In the genomic region with DNA sequence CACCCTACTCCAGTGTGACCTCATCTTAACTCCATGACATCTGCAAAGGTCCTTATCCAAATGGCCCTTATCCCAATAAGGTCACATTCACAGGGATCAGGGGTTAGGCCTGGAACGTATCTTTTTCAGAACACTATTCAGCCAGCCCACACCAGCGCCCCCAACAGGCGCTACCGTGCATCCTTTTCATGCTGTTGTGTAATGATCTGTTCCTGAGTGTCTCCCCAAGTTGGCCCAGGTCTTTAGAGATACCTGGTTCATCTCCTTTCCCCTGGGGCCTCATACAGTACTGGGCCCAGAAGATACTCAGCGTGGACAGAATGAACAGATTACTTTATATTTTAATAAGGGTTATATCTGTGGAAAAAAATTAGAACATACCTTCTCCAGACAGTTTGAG, we compare ENCODE assay signal across 15 cellular contexts.
DNase-seq lines count a peak whose midpoint lies in the region; ATAC-seq and TF ChIP-seq lines count a peak whose summit lies in the region.
"Had no signal": no experiment of that assay in that cellular context is flagged by ENCODE, and none has a peak within 500 bp of the region (broad histone marks: within the 10 kb centered on the region; RNA-seq: fewer than 3 reads in every experiment).

No MANE protein-coding gene starts in this region.

- POLR2A ChIA-PET in PC-3 (lab: Charles Lee; ENCODE audit: unreplicated experiment): no interaction called here

- H4K20me1 ChIP-seq in GM23338 (replicated peaks; ENCODE audit: insufficient read depth) (no peaks in the 10 kb centered on the region), PC-3 (ENCODE audit: low read length) (no peaks in the 10 kb centered on the region), smooth muscle cell (ENCODE audit: low read depth) (no peaks in the 10 kb centered on the region)

- H3K4me3 Mint-ChIP-seq in GM23338: no peak overlapping the region
- H3K4me3 Mint-ChIP-seq in activated naive CD4-positive, alpha-beta T cell treated with anti-CD3 and anti-CD28 coated beads, Interleukin-2, amount 10 ng/mL, durations not matched to agents 7 days and 5 days: no peak overlapping the region
- H3K4me3 Mint-ChIP-seq: CD4-positive, alpha-beta memory T cell had no signal

- H3K4me2 ChIP-seq in GM23338 (no peak overlapping the region), PC-3 (ENCODE audit: low read length) (peak overlapping the region; percentile 18; the same call in 1 of the 2 replicates), smooth muscle cell (no peak overlapping the region)

- H3K4me1 ChIP-seq in GM23338 (ENCODE audit: insufficient read depth) (no peaks in the 10 kb centered on the region), PC-3 (ENCODE audit: insufficient read depth, low read length) (peaks cover 9% of the 10 kb centered on the region), smooth muscle cell (ENCODE audit: low read depth) (no peaks in the 10 kb centered on the region)

- H3K36me3 ChIP-seq in GM23338 (ENCODE audit: insufficient read depth) (no peaks in the 10 kb centered on the region), PC-3 (ENCODE audit: low read depth, low read length) (no peaks in the 10 kb centered on the region), smooth muscle cell (ENCODE audit: low read depth) (no peaks in the 10 kb centered on the region)

- H3K36me3 Mint-ChIP-seq in GM23338 (ENCODE audit: low read depth): no peaks in the 10 kb centered on the region
- no peaks in the 10 kb centered on the region for H3K36me3 Mint-ChIP-seq in activated naive CD4-positive, alpha-beta T cell treated with anti-CD3 and anti-CD28 coated beads, Interleukin-2, amount 10 ng/mL, durations not matched to agents 7 days and 5 days
- H3K36me3 Mint-ChIP-seq: CD4-positive, alpha-beta memory T cell had no signal

- H3K27me3 ChIP-seq in GM23338 (ENCODE audit: insufficient read depth): no peaks in the 10 kb centered on the region
- no peaks in the 10 kb centered on the region for H3K27me3 ChIP-seq in PC-3 (ENCODE audit: low read length)
- no peaks in the 10 kb centered on the region for H3K27me3 ChIP-seq in smooth muscle cell (ENCODE audit: low read depth)

- peak; percentile 10 to 24; a peak in 1 of 4 replicates for TF ChIP-seq CTCF in GM23338 (conservative IDR thresholded peaks at IDR 0.05; ENCODE audit: low read depth in 2 of 2)
- peak; percentile 40 for TF ChIP-seq CTCF in PC-3 (conservative IDR thresholded peaks at IDR 0.05; ENCODE audit: low read depth, low read length)
- peak; percentile 17 for TF ChIP-seq CTCF in choroid plexus epithelial cell (conservative IDR thresholded peaks at IDR 0.05; ENCODE audit: low read depth, low read length)
- peak; percentile 16 for TF ChIP-seq CTCF in smooth muscle cell (IDR thresholded peaks at IDR 0.05; ENCODE audit: borderline replicate concordance, insufficient read depth, poor library complexity, severe bottlenecking)

- no peak for DNase-seq in GM23338 (ENCODE audit: low spot score)
- no peak for DNase-seq in PC-3
- DNase-seq in choroid plexus epithelial cell (ENCODE audit: low read depth): no peak
- DNase-seq in smooth muscle cell (lab: John Stamatoyannopoulos, UW; ENCODE audit: unreplicated experiment): no peak
- DNase-seq in kidney tubule cell (ENCODE audit: low spot score): no peak
- DNase-seq in activated naive CD4-positive, alpha-beta T cell treated with anti-CD3 and anti-CD28 coated beads, Interleukin-2, amount 10 ng/mL, durations not matched to agents 7 days and 5 days: no peak
- DNase-seq: CD4-positive, alpha-beta memory T cell; DMS79; KBM-7; NCI-H146; NCI-H2081; NCI-H510A; NCI-H774; Right ventricle myocardium superior had no signal

- 79% methylated on average over 5 of the region's 5 CpGs for WGBS in smooth muscle cell (ENCODE audit: low lambda C conversion rate)

- ATAC-seq in GM23338 (no peak), PC-3 (no peak), HG03432 (IDR thresholded peaks at IDR 0.05; ENCODE audit: unreplicated experiment) (no peak)

- H3K27ac ChIP-seq in GM23338 (ENCODE audit: low read depth): no peak overlapping the region
- H3K27ac ChIP-seq in PC-3 (ENCODE audit: low read length): peak overlapping the region; percentile 68
- H3K27ac ChIP-seq in smooth muscle cell (ENCODE audit: low read depth): no peak overlapping the region

- H3K27ac Mint-ChIP-seq in GM23338: no peak overlapping the region
- no peak overlapping the region for H3K27ac Mint-ChIP-seq in activated naive CD4-positive, alpha-beta T cell treated with anti-CD3 and anti-CD28 coated beads, Interleukin-2, amount 10 ng/mL, durations not matched to agents 7 days and 5 days
- H3K27ac Mint-ChIP-seq: CD4-positive, alpha-beta memory T cell had no signal

- H3K9me2 ChIP-seq in GM23338 (ENCODE audit: insufficient read depth) (no peaks in the 10 kb centered on the region), PC-3 (replicated peaks; ENCODE audit: low read length) (no peaks in the 10 kb centered on the region)

- H3F3A ChIP-seq in GM23338 (replicated peaks; ENCODE audit: low read depth): no peaks in the 10 kb centered on the region
- H3F3A ChIP-seq in PC-3 (ENCODE audit: low read length, unreplicated experiment): no peaks in the 10 kb centered on the region
- H3F3A ChIP-seq in smooth muscle cell (ENCODE audit: low read depth): no peaks in the 10 kb centered on the region

- CTCF ChIA-PET in PC-3 (lab: Charles Lee): no interaction called here
- CTCF ChIA-PET in activated naive CD4-positive, alpha-beta T cell treated with anti-CD3 and anti-CD28 coated beads, Interleukin-2, amount 10 ng/mL, durations not matched to agents 7 days and 5 days (lab: Charles Lee): no interaction called here

- H3K9me3 ChIP-seq in PC-3 (ENCODE audit: low read length): no peaks in the 10 kb centered on the region
- no peaks in the 10 kb centered on the region for H3K9me3 ChIP-seq in smooth muscle cell (replicated peaks; ENCODE audit: low read depth)

- no peaks in the 10 kb centered on the region for H3K9me3 Mint-ChIP-seq in GM23338
- H3K9me3 Mint-ChIP-seq in activated naive CD4-positive, alpha-beta T cell treated with anti-CD3 and anti-CD28 coated beads, Interleukin-2, amount 10 ng/mL, durations not matched to agents 7 days and 5 days: peaks cover 5% of the 10 kb centered on the region

- H3K9ac ChIP-seq in PC-3 (ENCODE audit: low read length) (no peak overlapping the region), smooth muscle cell (ENCODE audit: low read depth) (no peak overlapping the region)

- no TSS peak for BruUV-seq in PC-3 (replicated peaks; lab: Mats Ljungman, UMichigan)

- H2AFZ ChIP-seq in GM23338: no peak overlapping the region
- H2AFZ ChIP-seq in PC-3 (ENCODE audit: low read length): no peak overlapping the region
- no peak overlapping the region for H2AFZ ChIP-seq in smooth muscle cell (ENCODE audit: low read depth)

- H3K4me1 Mint-ChIP-seq in GM23338: no peaks in the 10 kb centered on the region
- H3K4me1 Mint-ChIP-seq in activated naive CD4-positive, alpha-beta T cell treated with anti-CD3 and anti-CD28 coated beads, Interleukin-2, amount 10 ng/mL, durations not matched to agents 7 days and 5 days: no peaks in the 10 kb centered on the region
- H3K4me1 Mint-ChIP-seq: CD4-positive, alpha-beta memory T cell had no signal

- H3K79me2 ChIP-seq in GM23338 (replicated peaks; ENCODE audit: insufficient read depth): no peaks in the 10 kb centered on the region
- no peaks in the 10 kb centered on the region for H3K79me2 ChIP-seq in PC-3 (ENCODE audit: low read length)
- no peaks in the 10 kb centered on the region for H3K79me2 ChIP-seq in smooth muscle cell (ENCODE audit: low read depth)

- intact Hi-C loops in PC-3 (cut with micrococcal nuclease): loop anchor here (1.0 kb wide), 1 partner anchor 113 kb away; no protein-coding TSS in a partner anchor

- peaks cover under 1% of the 10 kb centered on the region for H3K27me3 Mint-ChIP-seq in GM23338 (ENCODE audit: insufficient read depth, low read depth, poor library complexity)
- no peaks in the 10 kb centered on the region for H3K27me3 Mint-ChIP-seq in activated naive CD4-positive, alpha-beta T cell treated with anti-CD3 and anti-CD28 coated beads, Interleukin-2, amount 10 ng/mL, durations not matched to agents 7 days and 5 days
- H3K27me3 Mint-ChIP-seq: CD4-positive, alpha-beta memory T cell had no signal

- no peak overlapping the region for H3K4me3 ChIP-seq in GM23338
- no peak overlapping the region for H3K4me3 ChIP-seq in PC-3 (ENCODE audit: low read length)
- H3K4me3 ChIP-seq in choroid plexus epithelial cell (ENCODE audit: low read depth, low read length): no peak overlapping the region
- no peak overlapping the region for H3K4me3 ChIP-seq in smooth muscle cell

TF ChIP-seq in GM23338, 12 proteins besides CTCF, POLR2A, EP300 and RAD21 (continues in another document):
- no peak for TF ChIP-seq EZH2 (IDR thresholded peaks at IDR 0.05; ENCODE audit: low read depth, unreplicated experiment)
- TF ChIP-seq POLR2AphosphoS5 (IDR thresholded peaks at IDR 0.05; ENCODE audit: low read depth): no peak
